8 cellular contexts compared by ENCODE assay signal in the genomic region with DNA sequence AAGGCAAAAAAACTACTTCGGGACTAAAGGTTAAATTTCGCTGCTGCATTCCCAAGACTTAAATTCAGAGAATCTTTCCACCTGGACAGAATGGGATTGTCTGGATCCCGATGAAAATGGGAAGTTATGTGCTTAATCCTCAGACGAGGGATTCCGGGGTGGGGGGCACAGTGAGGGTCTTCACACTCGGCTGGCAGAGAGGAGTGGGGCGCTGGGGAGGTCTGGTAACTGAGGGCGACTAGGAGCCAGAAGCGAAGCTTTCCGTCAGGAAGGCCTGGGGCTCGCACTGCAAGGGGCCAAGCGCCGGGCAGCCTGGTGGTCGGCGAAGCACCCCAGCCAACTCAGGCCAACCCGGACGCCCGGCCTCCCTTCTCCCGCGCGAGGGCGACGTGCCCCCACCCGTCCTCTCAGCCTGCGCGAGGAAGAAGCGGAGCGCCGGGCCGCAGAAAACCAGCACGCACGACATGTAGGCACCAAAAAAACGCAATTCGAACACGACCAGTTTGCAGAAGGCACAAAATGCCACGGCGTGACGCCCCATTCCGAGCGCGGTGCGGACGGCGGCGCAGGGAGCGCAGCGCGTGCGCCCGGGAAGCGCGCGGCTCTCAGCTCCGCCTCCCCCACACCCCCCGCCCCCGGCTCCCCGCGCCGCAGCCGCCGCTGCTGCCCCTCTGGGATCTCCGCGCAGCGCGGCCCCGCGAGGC.
A peak's percentile ranks its signal among the peaks of the same experiment; 100 is the strongest.
DNase-seq lines count a peak whose midpoint lies in the region; ATAC-seq, FAIRE-seq and TF ChIP-seq lines count a peak whose summit lies in the region.

No MANE protein-coding gene starts in this region.

- H3K9me1 ChIP-seq in endothelial cell of umbilical vein (replicated peaks; ENCODE audit: control insufficient read depth, extremely low read depth, insufficient read depth, low read length): no peaks in the 10 kb centered on the region

- dilution Hi-C loops in endothelial cell of umbilical vein (cut with MboI; ENCODE audit: extremely low pct_ligation_motif_present, low sequenced_read_pairs): no loop called here

- H3K4me3 Mint-ChIP-seq in T-cell: peak overlapping the region; percentile 89 to 91 (median 90)

- no peaks in the 10 kb centered on the region for H3K27me3 Mint-ChIP-seq in T-cell

- H3K27ac Mint-ChIP-seq in T-cell: peak overlapping the region; percentile 82 to 87

- DNase-seq in GM10266 (ENCODE audit: extremely low spot score): no peak
- DNase-seq in T-cell: peak in 27 of 34 experiments; percentile 47 to 76 (median 64)
- DNase-seq in endothelial cell of umbilical vein (ENCODE audit: low read depth, low spot score): peak; percentile 76
- DNase-seq in ureter (ENCODE audit: low spot score): peak; percentile 70
- DNase-seq in NCI-H2029 treated with DMSO at 0.1 percent for 48 hours (lab: John Stamatoyannopoulos, UW): no peak

- H4K20me1 ChIP-seq in endothelial cell of umbilical vein (replicated peaks; ENCODE audit: control insufficient read depth, extremely low read depth, insufficient read depth, low read length): no peaks in the 10 kb centered on the region

- H2AFZ ChIP-seq in endothelial cell of umbilical vein (ENCODE audit: low read depth, low read length): peak overlapping the region; percentile 90

- H3K4me3 ChIP-seq in endothelial cell of umbilical vein (replicated peaks in 1 of 3; ENCODE audit: insufficient read depth in 1 of 3, low read depth in 1 of 3, low read length in 3 of 3) (peak overlapping the region; percentile 71 to 93 (median 92)), mucosa of rectum (ENCODE audit: low read length in 2 of 2) (peak overlapping the region; percentile 87 to 91)

- H3K27me3 ChIP-seq in endothelial cell of umbilical vein (ENCODE audit: control insufficient read depth in 2 of 2, insufficient read depth in 2 of 2, low read length in 2 of 2) (no peaks in the 10 kb centered on the region), mucosa of rectum (ENCODE audit: control insufficient read depth in 2 of 2, insufficient read depth in 2 of 2, low read length in 2 of 2) (no peaks in the 10 kb centered on the region)

- peaks cover 10% of the 10 kb centered on the region for H3K36me3 Mint-ChIP-seq in T-cell

- H3K79me2 ChIP-seq in endothelial cell of umbilical vein (ENCODE audit: control insufficient read depth, insufficient read depth, low read length): peaks cover 7% of the 10 kb centered on the region

- intact Hi-C loops in endothelial cell of umbilical vein (cut with micrococcal nuclease): loop anchor here (1.0 to 5.0 kb wide), 9 partner anchors 18 to 1420 kb away; no protein-coding TSS in a partner anchor

- ATAC-seq in GM19397 (IDR thresholded peaks at IDR 0.05; ENCODE audit: unreplicated experiment): peak; percentile 75
- peak; percentile 63 for ATAC-seq in HG03457 (IDR thresholded peaks at IDR 0.05; ENCODE audit: unreplicated experiment)
- ATAC-seq in T-cell (replicated peaks in 1 of 4): peak; percentile 76 to 81 (median 78)

- no peak for TF ChIP-seq POLR2A in endothelial cell of umbilical vein (IDR thresholded peaks at IDR 0.05; ENCODE audit: low read depth, low read length)

- H3K27ac ChIP-seq in endothelial cell of umbilical vein (ENCODE audit: insufficient read depth, low read depth, low read length): peak overlapping the region; percentile 85
- H3K27ac ChIP-seq in mucosa of rectum (ENCODE audit: low read depth in 2 of 2, low read length in 2 of 2): peak overlapping the region; percentile 76 to 85

- no peaks in the 10 kb centered on the region for H3K36me3 ChIP-seq in endothelial cell of umbilical vein (ENCODE audit: control insufficient read depth in 2 of 2, extremely low read depth in 1 of 2, insufficient read depth in 2 of 2, low read length in 2 of 2)
- no peaks in the 10 kb centered on the region for H3K36me3 ChIP-seq in mucosa of rectum (ENCODE audit: control insufficient read depth in 2 of 2, insufficient read depth in 2 of 2, low read length in 2 of 2)

- no peaks in the 10 kb centered on the region for H3K9me3 Mint-ChIP-seq in T-cell

- CTCF ChIA-PET in T-cell (lab: Charles Lee) (no interaction called here), endothelial cell of umbilical vein (lab: Charles Lee) (interaction anchor here (0.6 to 2.4 kb wide), 6 partner anchors 9 to 1421 kb away, joined by 3 to 5 read pairs (median 4); no protein-coding TSS in a partner anchor)

- H3K9ac ChIP-seq in endothelial cell of umbilical vein (replicated peaks; ENCODE audit: extremely low read depth, insufficient read depth, low read length) (peak overlapping the region; percentile 97), mucosa of rectum (ENCODE audit: low read depth in 1 of 2, low read length in 2 of 2) (peak overlapping the region; percentile 81 to 88)

- peak overlapping the region; percentile 100 for H3K4me2 ChIP-seq in endothelial cell of umbilical vein (ENCODE audit: insufficient read depth, low read length)

- H3K9me3 ChIP-seq in endothelial cell of umbilical vein (replicated peaks; ENCODE audit: control insufficient read depth, insufficient read depth, low read length) (no peaks in the 10 kb centered on the region), mucosa of rectum (ENCODE audit: control insufficient read depth in 2 of 2, low read length in 2 of 2) (no peaks in the 10 kb centered on the region)

- no TSS peak for BruUV-seq in endothelial cell of umbilical vein (replicated peaks; lab: Mats Ljungman, UMichigan)

- H3K4me1 Mint-ChIP-seq in T-cell: peaks cover 27 to 45% (median 39%) of the 10 kb centered on the region in 3 donors

- peak; percentile 4 for FAIRE-seq in endothelial cell of umbilical vein (lab: Jason Lieb, UNC)

- TF ChIP-seq CTCF in GM10266 (IDR thresholded peaks at IDR 0.05; ENCODE audit: control insufficient read depth, insufficient read depth, low read depth, missing control alignments) (peak; percentile 55), endothelial cell of umbilical vein (IDR thresholded peaks at IDR 0.05; ENCODE audit: extremely low read depth in 1 of 2, insufficient read depth in 1 of 2, low read depth in 1 of 2, low read length in 2 of 2) (peak; percentile 22 to 49)

- POLR2A ChIA-PET in T-cell (lab: Charles Lee): interaction anchor here (0.6 kb wide), 2 partner anchors 82 to 148 kb away, joined by 3 to 4 read pairs; no protein-coding TSS in a partner anchor
- POLR2A ChIA-PET in endothelial cell of umbilical vein (lab: Charles Lee): no interaction called here

- H3K4me1 ChIP-seq in endothelial cell of umbilical vein (ENCODE audit: control insufficient read depth, extremely low read depth, insufficient read depth, low read length) (peaks cover 15% of the 10 kb centered on the region), mucosa of rectum (ENCODE audit: control insufficient read depth in 2 of 2, insufficient read depth in 2 of 2, low read length in 2 of 2) (peaks cover 7 to 8% of the 10 kb centered on the region in 2 donors)

TF ChIP-seq in endothelial cell of umbilical vein, 7 proteins besides CTCF, POLR2A, EP300 and RAD21:
- peak; percentile 67 for TF ChIP-seq POLR2AphosphoS5 (IDR thresholded peaks at IDR 0.05; ENCODE audit: insufficient read depth, low read depth, low read length)
- no peak for TF ChIP-seq EZH2 (IDR thresholded peaks at IDR 0.05; ENCODE audit: borderline replicate concordance, low read depth, low read length, severe bottlenecking)
- TF ChIP-seq MYC (IDR thresholded peaks at IDR 0.05; ENCODE audit: low read depth, low read length): peak; percentile 39

Comparison
In these comparisons a context has a peak if more than half of its experiments do, and no peak if none do; other contexts are left out.
1. DNase-seq: peak in T-cell (27 of 34), endothelial cell of umbilical vein (single experiment) and ureter (single experiment); none in GM10266 (single experiment) and NCI-H2029 treated with DMSO at 0.1 percent for 48 hours (single experiment).
2. Peak in every context shown above with its lines, with median percentiles within 50 percentile points of each other: ATAC-seq.